Comparison of ENCODE assay signal across 17 cellular contexts in the genomic region with DNA sequence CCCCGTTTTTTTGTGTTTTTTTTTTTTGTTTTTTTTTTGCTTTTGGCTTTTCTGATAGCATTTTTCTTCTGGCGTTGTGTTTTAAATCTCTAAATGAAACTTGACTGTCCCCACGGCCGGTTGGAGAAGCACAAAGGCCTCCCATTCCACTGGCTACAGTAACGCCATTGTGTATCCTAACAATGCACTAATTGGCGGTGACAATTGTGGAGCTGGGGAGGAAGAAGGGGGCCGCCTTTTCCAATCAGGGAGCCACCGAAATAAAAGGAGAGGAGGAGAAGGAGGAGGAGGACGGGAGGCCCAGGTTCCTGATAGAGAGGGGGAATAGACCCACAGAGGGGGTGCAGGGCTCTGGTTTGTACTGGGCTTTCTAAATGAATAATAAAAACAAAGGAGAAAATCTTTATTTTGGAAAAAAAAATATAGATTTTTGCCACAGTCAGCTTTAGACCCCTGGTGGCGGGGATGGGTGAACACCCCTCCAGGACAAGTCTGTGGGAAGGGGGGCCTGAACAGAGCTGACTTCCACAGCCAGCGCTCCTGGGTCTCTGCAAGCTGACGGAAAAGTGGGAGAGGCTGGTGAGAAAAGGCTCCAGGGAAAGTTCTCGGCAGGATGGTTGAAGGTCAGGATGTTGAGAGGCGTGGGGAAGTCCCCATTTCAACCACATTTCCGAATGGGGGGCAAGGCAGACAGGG. TPM values are rescaled to one million over a fixed set of nuclear protein-coding genes. Genes with fewer than 3 reads are reported as not detected.
DNase-seq lines count a peak whose midpoint lies in the region; ATAC-seq and TF ChIP-seq lines count a peak whose summit lies in the region.
"Had no signal": no experiment of that assay in that cellular context is flagged by ENCODE, and none has a peak within 500 bp of the region (broad histone marks: within the 10 kb centered on the region; RNA-seq: fewer than 3 reads in every experiment).

No MANE protein-coding gene starts in this region.

- no peak for TF ChIP-seq RAD21 in HCT116 (IDR thresholded peaks at IDR 0.05; ENCODE audit: low read depth)

- H3K9ac ChIP-seq in HCT116 (ENCODE audit: low read length), result no peak overlapping the region
- no peak overlapping the region for H3K9ac ChIP-seq in colonic mucosa (ENCODE audit: low read depth in 2 of 2, low read length in 2 of 2)

- no peaks in the 10 kb centered on the region for H3K9me3 Mint-ChIP-seq in progenitor cell of endocrine pancreas (ENCODE audit: low read depth)
- H3K9me3 Mint-ChIP-seq: activated T-helper 2 cell treated with anti-CD3 and anti-CD28 coated beads, Interferon-gamma antibody, Interleukin-2, Interleukin-4, amounts not matched to agents 10 μg/mL and 5 μg/mL and 100 μg/mL, durations not matched to agents 14 hours and 24 hours and 36 hours; memory B cell; stimulated activated naive B cell treated with anti-CD40 and anti-IgM and Interleukin-4, amounts not matched to agents 10 μg/mL and 1 μg/mL and 100 μg/mL, for 72 hours; T-cell had no signal

- no peak overlapping the region for H2AFZ ChIP-seq in HCT116 (ENCODE audit: low read depth, low read length, poor library complexity, severe bottlenecking)

- H3K27ac Mint-ChIP-seq in progenitor cell of endocrine pancreas, result peak overlapping the region; percentile 94
- H3K27ac Mint-ChIP-seq: activated T-helper 2 cell treated with anti-CD3 and anti-CD28 coated beads, Interferon-gamma antibody, Interleukin-2, Interleukin-4, amounts not matched to agents 10 μg/mL and 5 μg/mL and 100 μg/mL, durations not matched to agents 14 hours and 24 hours and 36 hours; memory B cell; stimulated activated naive B cell treated with anti-CD40 and anti-IgM and Interleukin-4, amounts not matched to agents 10 μg/mL and 1 μg/mL and 100 μg/mL, for 72 hours; T-cell had no signal

- POLR2A ChIA-PET in HCT116 (lab: Charles Lee), result no interaction called here

- H3K4me1 ChIP-seq in HCT116 (ENCODE audit: control insufficient read depth in 1 of 2, insufficient read depth in 2 of 2, low read length in 2 of 2), result peaks cover 21 to 31% of the 10 kb centered on the region in 2 experiments
- H3K4me1 ChIP-seq in colonic mucosa, result peaks cover 5% of the 10 kb centered on the region
- H3K4me1 ChIP-seq in gastroesophageal sphincter, result no peaks in the 10 kb centered on the region
- peaks cover 0 to 19% (median 4%) of the 10 kb centered on the region in 4 donors for H3K4me1 ChIP-seq in Peyer's patch

- intact Hi-C loops in HCT116 (cut with micrococcal nuclease) (no loop called here), colonic mucosa (cut with DNase I) (no loop called here)

- H3K9me3 ChIP-seq in HCT116 (ENCODE audit: control insufficient read depth in 1 of 2, insufficient read depth in 1 of 2, low read depth in 1 of 2, low read length in 2 of 2) (no peaks in the 10 kb centered on the region), colonic mucosa (no peaks in the 10 kb centered on the region), gastroesophageal sphincter (no peaks in the 10 kb centered on the region), Peyer's patch (no peaks in the 10 kb centered on the region)

- no peak overlapping the region for H3K27ac ChIP-seq in HCT116 (ENCODE audit: low read depth, low read length)
- no peak overlapping the region for H3K27ac ChIP-seq in colonic mucosa
- H3K27ac ChIP-seq in gastroesophageal sphincter, result no peak overlapping the region
- H3K27ac ChIP-seq in Peyer's patch, result no peak overlapping the region
- H3K27ac ChIP-seq: cardiac muscle cell had no signal

- TF ChIP-seq EP300 in gastroesophageal sphincter (IDR thresholded peaks at IDR 0.05), result no peak

- TF ChIP-seq CTCF in HCT116 (IDR thresholded peaks at IDR 0.05 in 2 of 3, conservative IDR thresholded peaks at IDR 0.05 in 1 of 3; ENCODE audit: borderline replicate concordance in 1 of 3, insufficient read depth in 1 of 3, low read depth in 2 of 3, low read length in 2 of 3) (peak in 2 of 3 experiments; percentile 30 to 31; a peak in 4 of 6 replicates), progenitor cell of endocrine pancreas (IDR thresholded peaks at IDR 0.05; ENCODE audit: unreplicated experiment) (peak; percentile 50), colonic mucosa (IDR thresholded peaks at IDR 0.05) (no peak), gastroesophageal sphincter (IDR thresholded peaks at IDR 0.05) (no peak), Peyer's patch (IDR thresholded peaks at IDR 0.05) (no peak)

- H3K79me2 ChIP-seq in HCT116 (ENCODE audit: insufficient read depth, low read length), result no peaks in the 10 kb centered on the region

- H3K4me3 ChIP-seq in HCT116 (replicated peaks in 1 of 2; ENCODE audit: low read depth in 1 of 2, low read length in 2 of 2) (no peak overlapping the region), colonic mucosa (no peak overlapping the region), gastroesophageal sphincter (no peak overlapping the region), Peyer's patch (no peak overlapping the region)
- H3K4me3 ChIP-seq: cardiac muscle cell had no signal

- RAD21 ChIA-PET in HCT116 (lab: Charles Lee; ENCODE audit: low non-redundant PET in 1 of 2, low total read pairs in 2 of 2, uncharacterized antibody in 2 of 2, unreplicated experiment in 2 of 2), result no interaction called here

- no peaks in the 10 kb centered on the region for H3K27me3 Mint-ChIP-seq in progenitor cell of endocrine pancreas
- H3K27me3 Mint-ChIP-seq: stimulated activated naive B cell treated with anti-CD40 and anti-IgM and Interleukin-4, amounts not matched to agents 10 μg/mL and 1 μg/mL and 100 μg/mL, for 72 hours had no signal

- no TSS peak for BruUV-seq in HCT116 (replicated peaks; lab: Mats Ljungman, UMichigan)

- ATAC-seq in HCT116, result no peak
- ATAC-seq in gastroesophageal sphincter, result no peak
- no peak for ATAC-seq in HG02763 (IDR thresholded peaks at IDR 0.05; ENCODE audit: unreplicated experiment)
- ATAC-seq: stimulated activated naive B cell treated with anti-CD40 and anti-IgM and Interleukin-4, amounts not matched to agents 10 μg/mL and 1 μg/mL and 100 μg/mL, for 72 hours; T-cell had no signal

- H3K4me2 ChIP-seq in HCT116 (ENCODE audit: low read length), result no peak overlapping the region

- no peaks in the 10 kb centered on the region for H4K20me1 ChIP-seq in HCT116 (ENCODE audit: insufficient read depth)

- H3K27me3 ChIP-seq in HCT116 (ENCODE audit: insufficient read depth, low read length) (no peaks in the 10 kb centered on the region), colonic mucosa (no peaks in the 10 kb centered on the region), gastroesophageal sphincter (no peaks in the 10 kb centered on the region), Peyer's patch (no peaks in the 10 kb centered on the region)
- H3K27me3 ChIP-seq: cardiac muscle cell had no signal

- peaks cover 2% of the 10 kb centered on the region for H3K36me3 Mint-ChIP-seq in progenitor cell of endocrine pancreas (ENCODE audit: insufficient read depth)
- H3K36me3 Mint-ChIP-seq: memory B cell, T-cell had no signal

- WGBS in gastroesophageal sphincter (ENCODE audit: low coverage in 1 of 2), 2 donors, result 85 to 100% methylated on average over 1 to 9 of the region's 15 CpGs

- CTCF ChIA-PET in HCT116 (lab: Charles Lee), result interaction anchor here (1.2 to 1.5 kb wide), 2 partner anchors 159 to 227 kb away, joined by 3 read pairs; no protein-coding TSS in a partner anchor

- H3K36me3 ChIP-seq in HCT116 (ENCODE audit: control insufficient read depth in 1 of 2, insufficient read depth in 2 of 2, low read length in 2 of 2) (no peaks in the 10 kb centered on the region), colonic mucosa (no peaks in the 10 kb centered on the region), gastroesophageal sphincter (no peaks in the 10 kb centered on the region), Peyer's patch (no peaks in the 10 kb centered on the region)
- H3K36me3 ChIP-seq: cardiac muscle cell had no signal

- no peaks in the 10 kb centered on the region for H3K9me2 ChIP-seq in HCT116 (ENCODE audit: insufficient read depth)

- peaks cover 49% of the 10 kb centered on the region for H3K4me1 Mint-ChIP-seq in progenitor cell of endocrine pancreas (ENCODE audit: low read depth)
- H3K4me1 Mint-ChIP-seq: T-cell had no signal

- H3K4me3 Mint-ChIP-seq in progenitor cell of endocrine pancreas (ENCODE audit: low read depth), result no peak overlapping the region
- H3K4me3 Mint-ChIP-seq: memory B cell; stimulated activated naive B cell treated with anti-CD40 and anti-IgM and Interleukin-4, amounts not matched to agents 10 μg/mL and 1 μg/mL and 100 μg/mL, for 72 hours; T-cell had no signal

- DNase-seq in HCT116 (ENCODE audit: low read depth, low spot score), result no peak
- DNase-seq in anterior cingulate cortex (lab: John Stamatoyannopoulos, UW), result peak in 45 of 58 donors; percentile 5 to 86 (median 38)
- DNase-seq in hippocampal formation (lab: John Stamatoyannopoulos, UW), result peak; percentile 74 to 91
- DNase-seq in progenitor cell of endocrine pancreas (ENCODE audit: low spot score, unreplicated experiment), result no peak
- no peak for DNase-seq in colonic mucosa
- DNase-seq in Peyer's patch, result no peak
- DNase-seq: activated CD4-positive, alpha-beta T cell treated with anti-CD3 and anti-CD28 coated beads, Interleukin-2, amount 50 U/mL, for 1 hour; erythroblast; GOT3; stimulated activated CD4-positive, alpha-beta T cell treated with anti-CD3 and anti-CD28 coated beads, Interleukin-4, amount 100 ng/mL, for 24 hours; stimulated activated naive B cell treated with anti-CD40 and anti-IgM and Interleukin-4, amounts not matched to agents 10 μg/mL and 1 μg/mL and 100 μg/mL, for 72 hours; T-cell had no signal

- TF ChIP-seq POLR2A in HCT116 (IDR thresholded peaks at IDR 0.05; ENCODE audit: borderline replicate concordance, extremely low read depth, insufficient read depth, insufficient read length) (no peak), gastroesophageal sphincter (IDR thresholded peaks at IDR 0.05) (no peak), Peyer's patch (IDR thresholded peaks at IDR 0.05) (no peak)

TF ChIP-seq in HCT116, 20 proteins besides CTCF, POLR2A, EP300 and RAD21 (continues in another document):
- TF ChIP-seq JUND (IDR thresholded peaks at IDR 0.05), result no peak
- no peak for TF ChIP-seq CEBPB (IDR thresholded peaks at IDR 0.05; ENCODE audit: low read depth)

RNA-seq across cellular contexts. Expression of a gene that starts 43.7 kb away (rescaled TPM):
- total RNA-seq in HCT116 (2021; ENCODE audit: unreplicated experiment) (9.0 TPM), progenitor cell of endocrine pancreas (238 and 247 TPM in 2 replicates), colonic mucosa (100 to 1,000 TPM; 103 to 119 TPM), gastroesophageal sphincter (10 to 100 TPM in 3 of 4 donors, 1 to 10 TPM in 1; 8.5 to 25.4 (median 15.5) TPM), Peyer's patch (10 to 100 TPM; 11.6 to 81.4 (median 63.8) TPM)
- 4.0 and 4.5 TPM in 2 replicates for polyA plus RNA-seq in HCT116 (2012)

Comparison
In these comparisons a context has a peak if more than half of its experiments do, and no peak if none do; other contexts are left out.
1. DNase-seq: peak in anterior cingulate cortex (45 of 58) and hippocampal formation (2 of 2); none in HCT116 (single experiment), progenitor cell of endocrine pancreas (single experiment), colonic mucosa (single experiment) and Peyer's patch (0 of 3).
2. CTCF ChIP-seq: peak in HCT116 (2 of 3) and progenitor cell of endocrine pancreas (single experiment); none in colonic mucosa (single experiment), gastroesophageal sphincter (0 of 4) and Peyer's patch (0 of 6).